Comparison of ENCODE assay signal across 8 cellular contexts in genomic region chr17:76246080-76247066, GRCh38. TPM values are rescaled to one million over a fixed set of nuclear protein-coding genes. Genes with fewer than 3 reads are reported as not detected.
DNase-seq lines count a peak whose midpoint lies in the region; ATAC-seq and TF ChIP-seq lines count a peak whose summit lies in the region.

No MANE protein-coding gene starts in this region.

- H3K27me3 ChIP-seq in right atrium auricular region (no peaks in the 10 kb centered on the region), subcutaneous abdominal adipose tissue (ENCODE audit: control insufficient read depth in 5 of 5, insufficient read depth in 4 of 5, low read length in 5 of 5) (no peaks in the 10 kb centered on the region), ovary (no peaks in the 10 kb centered on the region)

- no peak for TF ChIP-seq POLR2A in ovary (IDR thresholded peaks at IDR 0.05)

- no peak for TF ChIP-seq EP300 in ovary (IDR thresholded peaks at IDR 0.05)

- ATAC-seq in Right ventricle myocardium inferior: peak; percentile 34
- ATAC-seq in HG03039 (IDR thresholded peaks at IDR 0.05; ENCODE audit: unreplicated experiment): peak; percentile 86

- 64 to 73% (median 67%) methylated on average over 7 of the region's 7 CpGs for WGBS in ovary, 3 donors

- H3K36me3 ChIP-seq in right atrium auricular region (no peaks in the 10 kb centered on the region), subcutaneous abdominal adipose tissue (ENCODE audit: control insufficient read depth in 5 of 5, insufficient read depth in 5 of 5, low read length in 5 of 5) (no peaks in the 10 kb centered on the region), ovary (no peaks in the 10 kb centered on the region)

- H3K4me3 ChIP-seq in right atrium auricular region (no peak overlapping the region), subcutaneous abdominal adipose tissue (ENCODE audit: low read depth in 1 of 5, low read length in 5 of 5) (peak overlapping the region in 2 of 5 donors; percentile 8 to 33), ovary (no peak overlapping the region)

- H3K27ac ChIP-seq in right atrium auricular region: no peak overlapping the region
- H3K27ac ChIP-seq in subcutaneous abdominal adipose tissue (ENCODE audit: low read depth, low read length): peak overlapping the region; percentile 71
- H3K27ac ChIP-seq in ovary: no peak overlapping the region

- H3K9me3 ChIP-seq in right atrium auricular region (no peaks in the 10 kb centered on the region), subcutaneous abdominal adipose tissue (ENCODE audit: control insufficient read depth in 5 of 5, low read length in 5 of 5) (no peaks in the 10 kb centered on the region), ovary (no peaks in the 10 kb centered on the region)

- peaks cover 0 to 3% of the 10 kb centered on the region in 2 donors for H3K4me1 ChIP-seq in right atrium auricular region
- peaks cover 9 to 81% (median 60%) of the 10 kb centered on the region in 5 donors for H3K4me1 ChIP-seq in subcutaneous abdominal adipose tissue (ENCODE audit: control insufficient read depth in 5 of 5, insufficient read depth in 5 of 5, low read length in 5 of 5)
- no peaks in the 10 kb centered on the region for H3K4me1 ChIP-seq in ovary (ENCODE audit: insufficient read depth)

- DNase-seq in Right ventricle myocardium inferior (ENCODE audit: missing footprints): no peak
- no peak for DNase-seq in right atrium auricular region (ENCODE audit: low spot score)
- peak; percentile 99 for DNase-seq in SIG-M5 treated with dmso at 0.1 percent for 504 hours (lab: John Stamatoyannopoulos, UW; ENCODE audit: unreplicated experiment)
- DNase-seq in fibroblast of gingiva (ENCODE audit: low read depth): peak; percentile 65
- no peak for DNase-seq in ovary
- no peak for DNase-seq in COLO668 (lab: John Stamatoyannopoulos, UW; ENCODE audit: unreplicated experiment)

- TF ChIP-seq CTCF in right atrium auricular region (IDR thresholded peaks at IDR 0.05): no peak
- TF ChIP-seq CTCF in ovary (IDR thresholded peaks at IDR 0.05): no peak

- no peak overlapping the region for H3K9ac ChIP-seq in subcutaneous abdominal adipose tissue (ENCODE audit: low read length in 5 of 5)

- intact Hi-C loops in Right ventricle myocardium inferior (cut with DNase I) (no loop called here), ovary (cut with DNase I) (no loop called here)

RNA-seq across cellular contexts. Expression of gene RNF157, which starts 6.1 kb away (rescaled TPM):
- total RNA-seq in Right ventricle myocardium inferior: 19.4 TPM
- total RNA-seq in right atrium auricular region: 10 to 100 TPM in 1 of 2 donors, 1 to 10 TPM in 1; 9.5 to 13.0 TPM
- 1 to 10 TPM; 1.3 to 4.3 (median 2.6) TPM for total RNA-seq in ovary
- polyA plus RNA-seq in ovary: 1 to 10 TPM; 1.4 to 1.9 TPM

RNA-seq across cellular contexts. Expression of gene UBALD2, which starts 18.8 kb away (rescaled TPM):
- 30.4 TPM for total RNA-seq in Right ventricle myocardium inferior
- 1 to 10 TPM; 8.4 to 9.7 TPM for total RNA-seq in right atrium auricular region
- 10 to 100 TPM in 6 of 7 donors, 1 to 10 TPM in 1; 6.8 to 21.9 (median 14.4) TPM for total RNA-seq in ovary
- polyA plus RNA-seq in ovary: 10 to 100 TPM in 1 of 2 donors, 1 to 10 TPM in 1; 3.6 to 13.9 TPM

Comparison
In these comparisons a context has a peak if more than half of its experiments do, and no peak if none do; other contexts are left out.
1. DNase-seq: peak in SIG-M5 treated with dmso at 0.1 percent for 504 hours (single experiment) and fibroblast of gingiva (single experiment); none in Right ventricle myocardium inferior (single experiment), right atrium auricular region (single experiment), ovary (0 of 5) and COLO668 (single experiment).